ENCODE assay signal across 8 cellular contexts in the genomic region with DNA sequence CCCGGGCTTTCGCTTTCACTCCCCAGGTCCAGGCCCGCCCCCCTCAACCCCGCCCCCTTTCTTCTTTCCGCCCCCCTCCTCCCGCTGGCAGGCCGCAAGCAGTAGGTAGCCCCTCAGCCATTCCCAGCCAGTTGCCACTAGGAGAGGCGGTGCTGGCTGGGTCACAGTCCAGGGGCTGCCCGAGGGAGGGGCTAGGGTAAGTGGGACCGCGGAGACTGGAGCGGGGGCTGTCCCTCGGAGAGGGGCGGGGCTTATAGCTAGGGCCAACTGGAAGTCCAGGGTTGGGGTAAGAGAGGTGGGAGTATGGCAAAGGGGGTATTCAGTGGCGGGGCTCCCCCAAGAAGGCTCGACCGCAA. TPM values are rescaled to one million over a fixed set of nuclear protein-coding genes. Genes with fewer than 3 reads are reported as not detected.
DNase-seq lines count a peak whose midpoint lies in the region; ATAC-seq and TF ChIP-seq lines count a peak whose summit lies in the region.

No MANE protein-coding gene starts in this region.

- H3K9me3 ChIP-seq in osteoblast (ENCODE audit: low read depth, low read length) = no peaks in the 10 kb centered on the region
- H3K9me3 ChIP-seq in thoracic aorta = no peaks in the 10 kb centered on the region

- H3K27ac ChIP-seq in osteoblast (ENCODE audit: low read depth, low read length) (peak overlapping the region; percentile 62), thoracic aorta (peak overlapping the region; percentile 72 to 87)

- no peaks in the 10 kb centered on the region for H3K9me3 Mint-ChIP-seq in activated naive CD8-positive, alpha-beta T cell (ENCODE audit: low read depth)
- H3K9me3 Mint-ChIP-seq in glutamatergic neuron (ENCODE audit: unreplicated experiment) = peaks cover 9% of the 10 kb centered on the region

- no peak for TF ChIP-seq CTCF in glutamatergic neuron (IDR thresholded peaks at IDR 0.05; ENCODE audit: partially characterized antibody, unreplicated experiment)
- TF ChIP-seq CTCF in osteoblast (IDR thresholded peaks at IDR 0.05; ENCODE audit: extremely low read depth, low read depth, low read length) = no peak
- no peak for TF ChIP-seq CTCF in thoracic aorta (IDR thresholded peaks at IDR 0.05)

- H3K36me3 ChIP-seq in osteoblast (ENCODE audit: insufficient read depth, low read length) = peaks cover 34% of the 10 kb centered on the region
- H3K36me3 ChIP-seq in thoracic aorta = peaks cover 23% of the 10 kb centered on the region

- peak overlapping the region; percentile 87 for H2AFZ ChIP-seq in osteoblast (ENCODE audit: low read length)

- H3K4me1 Mint-ChIP-seq in activated naive CD8-positive, alpha-beta T cell (ENCODE audit: low read depth) = peaks cover 58% of the 10 kb centered on the region
- H3K4me1 Mint-ChIP-seq in glutamatergic neuron (ENCODE audit: low read depth, unreplicated experiment) = peaks cover 11% of the 10 kb centered on the region

- H3K79me2 ChIP-seq in osteoblast (ENCODE audit: insufficient read depth, low read length) = peaks cover 53% of the 10 kb centered on the region

- DNase-seq in NCI-H1092 (lab: John Stamatoyannopoulos, UW) = peak; percentile 98
- DNase-seq in glutamatergic neuron = peak; percentile 98
- peak; percentile 99 for DNase-seq in osteoblast (ENCODE audit: insufficient read length, low spot score, missing footprints)
- DNase-seq in thoracic aorta (ENCODE audit: low spot score) = peak; percentile 88

- peak; percentile 58 for ATAC-seq in HG02623 (IDR thresholded peaks at IDR 0.05; ENCODE audit: unreplicated experiment)
- ATAC-seq in SK-N-SH treated with all-trans-retinoic acid at 6 μM for 48 hours = peak; percentile 84
- peak; percentile 65 for ATAC-seq in thoracic aorta (ENCODE audit: insufficient number of reproducible peaks, low FRiP score, low read depth)

- peaks cover 11% of the 10 kb centered on the region for H4K20me1 ChIP-seq in osteoblast (ENCODE audit: insufficient read depth, low read length)

- H3K4me1 ChIP-seq in osteoblast (ENCODE audit: insufficient read depth, low read length) = peaks cover 46% of the 10 kb centered on the region
- peaks cover 18 to 36% of the 10 kb centered on the region in 2 donors for H3K4me1 ChIP-seq in thoracic aorta (ENCODE audit: control insufficient read depth in 1 of 2, low read depth in 2 of 2)

- peak overlapping the region; percentile 98 for H3K27ac Mint-ChIP-seq in activated naive CD8-positive, alpha-beta T cell
- H3K27ac Mint-ChIP-seq in glutamatergic neuron (ENCODE audit: unreplicated experiment) = peak overlapping the region; percentile 82

- H3K27me3 Mint-ChIP-seq in activated naive CD8-positive, alpha-beta T cell = no peaks in the 10 kb centered on the region
- H3K27me3 Mint-ChIP-seq in glutamatergic neuron (ENCODE audit: unreplicated experiment) = peaks cover 4% of the 10 kb centered on the region

- H3K4me3 Mint-ChIP-seq in activated naive CD8-positive, alpha-beta T cell = peak overlapping the region; percentile 97
- H3K4me3 Mint-ChIP-seq in glutamatergic neuron (ENCODE audit: unreplicated experiment) = peak overlapping the region; percentile 98

- H3K27me3 ChIP-seq in osteoblast (ENCODE audit: insufficient read depth, low read length) (no peaks in the 10 kb centered on the region), thoracic aorta (replicated peaks; ENCODE audit: insufficient read depth) (no peaks in the 10 kb centered on the region)

- H3K4me3 ChIP-seq in GM08714 (ENCODE audit: low read length) = peak overlapping the region; percentile 96
- H3K4me3 ChIP-seq in osteoblast (ENCODE audit: insufficient read depth, low read length) = peak overlapping the region; percentile 84
- peak overlapping the region; percentile 92 for H3K4me3 ChIP-seq in thoracic aorta

- peaks cover 16% of the 10 kb centered on the region for H3K36me3 Mint-ChIP-seq in activated naive CD8-positive, alpha-beta T cell
- H3K36me3 Mint-ChIP-seq in glutamatergic neuron (ENCODE audit: unreplicated experiment) = no peaks in the 10 kb centered on the region

- peak overlapping the region; percentile 82 for H3K4me2 ChIP-seq in osteoblast (ENCODE audit: insufficient read depth, low read length)

TF ChIP-seq in SK-N-SH treated with all-trans-retinoic acid at 6 μM for 48 hours, 23 proteins besides CTCF, POLR2A, EP300 and RAD21:
- no peak for TF ChIP-seq ZFP30 (CRISPR knock-in tag; IDR thresholded peaks at IDR 0.05)
- no peak for TF ChIP-seq OSR1 (CRISPR knock-in tag; IDR thresholded peaks at IDR 0.05)
- TF ChIP-seq ZNF565 (CRISPR knock-in tag; conservative IDR thresholded peaks at IDR 0.05; ENCODE audit: low read depth) = no peak
- TF ChIP-seq CSDC2 (CRISPR knock-in tag; IDR thresholded peaks at IDR 0.05) = no peak
- TF ChIP-seq ZFP3 (CRISPR knock-in tag; IDR thresholded peaks at IDR 0.05) = no peak
- TF ChIP-seq ARNTL (CRISPR knock-in tag; IDR thresholded peaks at IDR 0.05; ENCODE audit: borderline replicate concordance, low read depth) = no peak
- TF ChIP-seq, protein P1, sequence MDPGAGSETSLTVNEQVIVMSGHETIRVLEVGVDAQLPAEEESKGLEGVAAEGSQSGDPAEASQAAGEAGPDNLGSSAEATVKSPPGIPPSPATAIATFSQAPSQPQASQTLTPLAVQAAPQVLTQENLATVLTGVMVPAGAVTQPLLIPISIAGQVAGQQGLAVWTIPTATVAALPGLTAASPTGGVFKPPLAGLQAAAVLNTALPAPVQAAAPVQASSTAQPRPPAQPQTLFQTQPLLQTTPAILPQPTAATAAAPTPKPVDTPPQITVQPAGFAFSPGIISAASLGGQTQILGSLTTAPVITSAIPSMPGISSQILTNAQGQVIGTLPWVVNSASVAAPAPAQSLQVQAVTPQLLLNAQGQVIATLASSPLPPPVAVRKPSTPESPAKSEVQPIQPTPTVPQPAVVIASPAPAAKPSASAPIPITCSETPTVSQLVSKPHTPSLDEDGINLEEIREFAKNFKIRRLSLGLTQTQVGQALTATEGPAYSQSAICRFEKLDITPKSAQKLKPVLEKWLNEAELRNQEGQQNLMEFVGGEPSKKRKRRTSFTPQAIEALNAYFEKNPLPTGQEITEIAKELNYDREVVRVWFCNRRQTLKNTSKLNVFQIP (CRISPR knock-in tag; IDR thresholded peaks at IDR 0.05; ENCODE audit: borderline replicate concordance, low read depth) = no peak
- no peak for TF ChIP-seq ZNF70 (CRISPR knock-in tag; IDR thresholded peaks at IDR 0.05)
- no peak for TF ChIP-seq BACH2 (CRISPR knock-in tag; IDR thresholded peaks at IDR 0.05; ENCODE audit: borderline replicate concordance)
- TF ChIP-seq CREB5 (CRISPR knock-in tag; IDR thresholded peaks at IDR 0.05; ENCODE audit: low read depth) = no peak
- TF ChIP-seq ZNF8 (CRISPR knock-in tag; IDR thresholded peaks at IDR 0.05) = no peak
- TF ChIP-seq ISL1 (CRISPR knock-in tag; IDR thresholded peaks at IDR 0.05) = no peak
- TF ChIP-seq ESRRG (CRISPR knock-in tag; IDR thresholded peaks at IDR 0.05) = no peak

RNA-seq across cellular contexts. Expression of gene PSME2, which starts 0.2 kb away (rescaled TPM):
- 58.9 TPM for total RNA-seq in glutamatergic neuron (ENCODE audit: unreplicated experiment)
- 47.7 and 55.7 TPM in 2 replicates for total RNA-seq in osteoblast
- total RNA-seq in thoracic aorta = 10 to 100 TPM; 24.6 to 28.8 TPM

RNA-seq across cellular contexts. Expression of gene RNF31, which starts 0.7 kb away (rescaled TPM):
- total RNA-seq in glutamatergic neuron (ENCODE audit: unreplicated experiment) = 88.2 TPM
- 43.9 and 49.6 TPM in 2 replicates for total RNA-seq in osteoblast
- total RNA-seq in thoracic aorta = 10 to 100 TPM; 60.4 to 94.6 TPM

RNA-seq across cellular contexts. Expression of gene EMC9, which starts 5.2 kb away (rescaled TPM):
- 18.1 TPM for total RNA-seq in glutamatergic neuron (ENCODE audit: unreplicated experiment)
- 6.9 and 9.1 TPM in 2 replicates for total RNA-seq in osteoblast
- total RNA-seq in thoracic aorta = 10 to 100 TPM in 1 of 2 donors, 1 to 10 TPM in 1; 4.9 to 18.6 TPM

RNA-seq across cellular contexts. Expression of gene PSME1, which starts 10.6 kb away (rescaled TPM):
- total RNA-seq in glutamatergic neuron (ENCODE audit: unreplicated experiment) (35.7 TPM), osteoblast (95.5 and 111 TPM in 2 replicates), thoracic aorta (10 to 100 TPM; 61.2 to 84.5 TPM)

RNA-seq across cellular contexts. Expression of gene IRF9, which starts 14.5 kb away (rescaled TPM):
- 31.0 TPM for total RNA-seq in glutamatergic neuron (ENCODE audit: unreplicated experiment)
- total RNA-seq in osteoblast = 102 and 117 TPM in 2 replicates
- total RNA-seq in thoracic aorta = 10 to 100 TPM; 74.8 to 86.1 TPM

Comparison
In these comparisons a context has a peak if more than half of its experiments do, and no peak if none do; other contexts are left out.
1. Peak in every context shown above with its lines: DNase-seq, ATAC-seq, H3K4me3 ChIP-seq and H3K27ac ChIP-seq.